In genomic region chr9:13239208-13239607, GRCh38 we compare ENCODE assay signal across 16 cellular contexts. TPM values are rescaled to one million over a fixed set of nuclear protein-coding genes. Genes with fewer than 3 reads are reported as not detected.
DNase-seq lines count a peak whose midpoint lies in the region; ATAC-seq and TF ChIP-seq lines count a peak whose summit lies in the region.
"Had no signal": no experiment of that assay in that cellular context is flagged by ENCODE, and none has a peak within 500 bp of the region (broad histone marks: within the 10 kb centered on the region; RNA-seq: fewer than 3 reads in every experiment).

No MANE protein-coding gene starts in this region.

- H3K9me3 ChIP-seq in SJCRH30 (replicated peaks) (no peaks in the 10 kb centered on the region), SK-N-SH (no peaks in the 10 kb centered on the region)
- H3K9me3 ChIP-seq: BLaER1 treated with 17β-estradiol and CSF1 and Interleukin-3, amounts not matched to agents 10 nM and 100 nM; Caco-2 had no signal

- POLR2A ChIA-PET in SK-N-SH (lab: Yijun Ruan, JAX), result no interaction called here

- TF ChIP-seq EP300 in SK-N-SH (IDR thresholded peaks at IDR 0.05; ENCODE audit: borderline replicate concordance in 1 of 2, low read depth in 1 of 2, low read length in 1 of 2), result peak in 1 of 2 experiments; percentile 93; a peak in 2 of 4 replicates

- peak overlapping the region; percentile 18; the same call in 1 of the 2 replicates for H3K27ac ChIP-seq in SJCRH30
- peak overlapping the region in 1 of 2 experiments; percentile 50; a peak in 1 of 4 replicates for H3K27ac ChIP-seq in SK-N-SH (ENCODE audit: low read depth in 2 of 2, low read length in 1 of 2)
- H3K27ac ChIP-seq: BLaER1 treated with 17β-estradiol and CSF1 and Interleukin-3, amounts not matched to agents 10 nM and 100 nM; C4-2B had no signal

- TF ChIP-seq RAD21 in SK-N-SH (IDR thresholded peaks at IDR 0.05; ENCODE audit: low read length), result no peak

- TF ChIP-seq CTCF in SK-N-SH (IDR thresholded peaks at IDR 0.05) (no peak), mesothelial cell of epicardium (IDR thresholded peaks at IDR 0.05; ENCODE audit: unreplicated experiment) (no peak)

- CTCF ChIA-PET in SK-N-SH (lab: Yijun Ruan, JAX), result interaction anchor here (0.5 to 1.4 kb wide), 2 partner anchors 14 to 68 kb away, joined by 3 to 4 read pairs; no protein-coding TSS in a partner anchor
- CTCF ChIA-PET in activated CD8-positive, alpha-beta memory T cell treated with anti-CD3 and anti-CD28 coated beads, Interleukin-2, amount 10 ng/mL, durations not matched to agents 7 days and 5 days (lab: Charles Lee), result no interaction called here

- peaks cover 6% of the 10 kb centered on the region for H3F3A ChIP-seq in SK-N-SH (replicated peaks; ENCODE audit: insufficient read depth)

- H3K4me1 ChIP-seq in SJCRH30 (peaks cover 5% of the 10 kb centered on the region; the same call in 1 of the 2 replicates), SK-N-SH (ENCODE audit: control insufficient read depth in 1 of 2, insufficient read depth in 2 of 2, low read depth in 1 of 2, low read length in 1 of 2) (peaks cover 0 to 15% of the 10 kb centered on the region in 2 experiments; a peak in 2 of 4 replicates)
- H3K4me1 ChIP-seq: BLaER1 treated with 17β-estradiol and CSF1 and Interleukin-3, amounts not matched to agents 10 nM and 100 nM; Caco-2 had no signal

- H3K27me3 ChIP-seq in SJCRH30 (no peaks in the 10 kb centered on the region), SK-N-SH (ENCODE audit: insufficient read depth) (no peaks in the 10 kb centered on the region)
- H3K27me3 ChIP-seq: BLaER1 treated with 17β-estradiol and CSF1 and Interleukin-3, amounts not matched to agents 10 nM and 100 nM had no signal

- no peak for ATAC-seq in activated CD8-positive, alpha-beta memory T cell treated with anti-CD3 and anti-CD28 coated beads, Interleukin-2, amount 10 ng/mL, durations not matched to agents 7 days and 5 days
- no peak for ATAC-seq in effector memory CD8-positive, alpha-beta T cell (replicated peaks)
- ATAC-seq: CD8-positive, alpha-beta T cell had no signal

- H3K27ac Mint-ChIP-seq in mesothelial cell of epicardium, result peak overlapping the region; percentile 66
- H3K27ac Mint-ChIP-seq in activated CD8-positive, alpha-beta memory T cell treated with anti-CD3 and anti-CD28 coated beads, Interleukin-2, amount 10 ng/mL, durations not matched to agents 7 days and 5 days, result no peak overlapping the region
- H3K27ac Mint-ChIP-seq in effector memory CD8-positive, alpha-beta T cell, result no peak overlapping the region
- H3K27ac Mint-ChIP-seq: CD4-positive, alpha-beta T cell; CD8-positive, alpha-beta T cell had no signal

- peaks cover 53% of the 10 kb centered on the region for H3K4me1 Mint-ChIP-seq in mesothelial cell of epicardium
- no peaks in the 10 kb centered on the region for H3K4me1 Mint-ChIP-seq in activated CD8-positive, alpha-beta memory T cell treated with anti-CD3 and anti-CD28 coated beads, Interleukin-2, amount 10 ng/mL, durations not matched to agents 7 days and 5 days
- no peaks in the 10 kb centered on the region for H3K4me1 Mint-ChIP-seq in effector memory CD8-positive, alpha-beta T cell (ENCODE audit: low read depth in 2 of 2)

- H3K9me2 ChIP-seq in SK-N-SH, result no peaks in the 10 kb centered on the region

- H3K4me3 ChIP-seq in SJCRH30, result no peak overlapping the region
- no peak overlapping the region for H3K4me3 ChIP-seq in SK-N-SH (ENCODE audit: low read depth in 2 of 2, low read length in 1 of 2)
- H3K4me3 ChIP-seq: BLaER1 treated with 17β-estradiol and CSF1 and Interleukin-3, amounts not matched to agents 10 nM and 100 nM had no signal

- H3K4me2 ChIP-seq in SK-N-SH, result no peak overlapping the region
- H3K4me2 ChIP-seq: BLaER1 treated with 17β-estradiol and CSF1 and Interleukin-3, amounts not matched to agents 10 nM and 100 nM had no signal

- H3K4me3 Mint-ChIP-seq in mesothelial cell of epicardium, result no peak overlapping the region
- H3K4me3 Mint-ChIP-seq in activated CD8-positive, alpha-beta memory T cell treated with anti-CD3 and anti-CD28 coated beads, Interleukin-2, amount 10 ng/mL, durations not matched to agents 7 days and 5 days, result no peak overlapping the region
- H3K4me3 Mint-ChIP-seq in effector memory CD8-positive, alpha-beta T cell, result no peak overlapping the region
- H3K4me3 Mint-ChIP-seq: CD4-positive, alpha-beta T cell; CD8-positive, alpha-beta T cell had no signal

- no peak overlapping the region for H3K9ac ChIP-seq in SK-N-SH
- H3K9ac ChIP-seq: BLaER1 treated with 17β-estradiol and CSF1 and Interleukin-3, amounts not matched to agents 10 nM and 100 nM had no signal

- WGBS in SK-N-SH (ENCODE audit: low lambda C conversion rate), result 17% methylated on average over 1 of the region's 1 CpG

- no peaks in the 10 kb centered on the region for H3K27me3 Mint-ChIP-seq in mesothelial cell of epicardium (ENCODE audit: low read depth)
- H3K27me3 Mint-ChIP-seq in activated CD8-positive, alpha-beta memory T cell treated with anti-CD3 and anti-CD28 coated beads, Interleukin-2, amount 10 ng/mL, durations not matched to agents 7 days and 5 days, result no peaks in the 10 kb centered on the region
- no peaks in the 10 kb centered on the region for H3K27me3 Mint-ChIP-seq in effector memory CD8-positive, alpha-beta T cell
- H3K27me3 Mint-ChIP-seq: CD4-positive, alpha-beta T cell had no signal

- H3K79me2 ChIP-seq in SK-N-SH (ENCODE audit: insufficient read depth), result no peaks in the 10 kb centered on the region

- H3K36me3 ChIP-seq in SJCRH30 (peaks cover 11% of the 10 kb centered on the region), SK-N-SH (replicated peaks in 1 of 2; ENCODE audit: control insufficient read depth in 1 of 2, insufficient read depth in 2 of 2, low read length in 1 of 2) (peaks cover 29 to 57% of the 10 kb centered on the region in 2 experiments)
- H3K36me3 ChIP-seq: BLaER1 treated with 17β-estradiol and CSF1 and Interleukin-3, amounts not matched to agents 10 nM and 100 nM had no signal

- no peak overlapping the region for H2AFZ ChIP-seq in SK-N-SH (ENCODE audit: low read depth)

- DNase-seq in SJCRH30, result no peak
- peak; percentile 51 for DNase-seq in SK-N-SH
- no peak for DNase-seq in mesothelial cell of epicardium (ENCODE audit: low spot score in 2 of 2, unreplicated experiment in 2 of 2)
- no peak for DNase-seq in activated CD8-positive, alpha-beta memory T cell treated with anti-CD3 and anti-CD28 coated beads, Interleukin-2, amount 10 ng/mL, durations not matched to agents 7 days and 5 days
- no peak for DNase-seq in effector memory CD8-positive, alpha-beta T cell
- no peak for DNase-seq in NCI-H187 (lab: John Stamatoyannopoulos, UW)
- DNase-seq: 8988T; ACHN; Caco-2; Calu3; CD4-positive, alpha-beta T cell; CD8-positive, alpha-beta T cell; DMS79 treated with DMSO at 0.1 percent for 48 hours; GF-D8 had no signal

- H3K9me3 Mint-ChIP-seq in mesothelial cell of epicardium, result peaks cover 8% of the 10 kb centered on the region
- peaks cover 4% of the 10 kb centered on the region for H3K9me3 Mint-ChIP-seq in activated CD8-positive, alpha-beta memory T cell treated with anti-CD3 and anti-CD28 coated beads, Interleukin-2, amount 10 ng/mL, durations not matched to agents 7 days and 5 days (ENCODE audit: low read depth)
- peaks cover 4 to 8% of the 10 kb centered on the region in 2 donors for H3K9me3 Mint-ChIP-seq in effector memory CD8-positive, alpha-beta T cell
- H3K9me3 Mint-ChIP-seq: CD4-positive, alpha-beta T cell had no signal

- peaks cover 52% of the 10 kb centered on the region for H3K36me3 Mint-ChIP-seq in mesothelial cell of epicardium
- no peaks in the 10 kb centered on the region for H3K36me3 Mint-ChIP-seq in activated CD8-positive, alpha-beta memory T cell treated with anti-CD3 and anti-CD28 coated beads, Interleukin-2, amount 10 ng/mL, durations not matched to agents 7 days and 5 days
- H3K36me3 Mint-ChIP-seq in effector memory CD8-positive, alpha-beta T cell (ENCODE audit: insufficient read depth), result no peaks in the 10 kb centered on the region
- H3K36me3 Mint-ChIP-seq: CD8-positive, alpha-beta T cell had no signal

- H4K20me1 ChIP-seq in SK-N-SH (ENCODE audit: insufficient read depth), result no peaks in the 10 kb centered on the region; the same call in 1 of the 2 replicates
- H4K20me1 ChIP-seq: BLaER1 treated with 17β-estradiol and CSF1 and Interleukin-3, amounts not matched to agents 10 nM and 100 nM had no signal

TF ChIP-seq in SK-N-SH, 30 proteins besides CTCF, POLR2A, EP300 and RAD21 (continues in another document):
- TF ChIP-seq NRF1 (IDR thresholded peaks at IDR 0.05; ENCODE audit: low read depth, low read length) (no peak), RXRA (IDR thresholded peaks at IDR 0.05; ENCODE audit: borderline replicate concordance, low read depth) (no peak), FOSL2 (IDR thresholded peaks at IDR 0.05; ENCODE audit: borderline replicate concordance, low read depth) (no peak), ELF1 (IDR thresholded peaks at IDR 0.05) (no peak), GATA2 (CRISPR knock-in tag; IDR thresholded peaks at IDR 0.05) (peak; percentile 91), JUND (IDR thresholded peaks at IDR 0.05) (no peak), RCOR1 (IDR thresholded peaks at IDR 0.05; ENCODE audit: low read length) (peak; percentile 78; the same call in 1 of the 2 replicates), CHD2 (IDR thresholded peaks at IDR 0.05; ENCODE audit: low read length, partially characterized antibody) (peak; percentile 83), ZBTB33 (IDR thresholded peaks at IDR 0.05; ENCODE audit: borderline replicate concordance, low read depth) (no peak), SIN3A (IDR thresholded peaks at IDR 0.05; ENCODE audit: borderline replicate concordance, low read depth, low read length) (no peak)

RNA-seq across cellular contexts. Expression of gene MPDZ, which starts 40.3 kb away (rescaled TPM):
- 34.4 and 39.6 TPM in 2 replicates for total RNA-seq in SJCRH30 (2014; rRNA removed; shearing (Covaris generic))
- 20.5 and 27.0 TPM in 2 replicates for polyA plus RNA-seq in SK-N-SH (2012; rRNA removed)
- 18.4 and 19.6 TPM in 2 replicates for polyA plus RNA-seq in SK-N-SH (2012; cell fraction: cytosol; rRNA removed)
- 36.6 and 78.5 TPM in 2 replicates for polyA plus RNA-seq in SK-N-SH (2012; cell fraction: nucleus; rRNA removed)
- 183 to 190 TPM (median 187 TPM) in 3 replicates for total RNA-seq in mesothelial cell of epicardium
- total RNA-seq in activated CD8-positive, alpha-beta memory T cell treated with anti-CD3 and anti-CD28 coated beads, Interleukin-2, amount 10 ng/mL, durations not matched to agents 7 days and 5 days, result not detected
- total RNA-seq: Caco-2; Calu3; CD4-positive, alpha-beta T cell; CD8-positive, alpha-beta T cell had no signal

Comparison
In these comparisons a context has a peak if more than half of its experiments do, and no peak if none do; other contexts are left out.
1. RNA of gene MPDZ, which starts 40.3 kb away (total RNA-seq): 183 to 190 TPM in mesothelial cell of epicardium and 34.4 to 39.6 TPM in SJCRH30; not detected in activated CD8-positive, alpha-beta memory T cell treated with anti-CD3 and anti-CD28 coated beads, Interleukin-2, amount 10 ng/mL, durations not matched to agents 7 days and 5 days; every median in the first group is over 10 times any median in the second.